ENCODE assay signal across 15 cellular contexts in the genomic region with DNA sequence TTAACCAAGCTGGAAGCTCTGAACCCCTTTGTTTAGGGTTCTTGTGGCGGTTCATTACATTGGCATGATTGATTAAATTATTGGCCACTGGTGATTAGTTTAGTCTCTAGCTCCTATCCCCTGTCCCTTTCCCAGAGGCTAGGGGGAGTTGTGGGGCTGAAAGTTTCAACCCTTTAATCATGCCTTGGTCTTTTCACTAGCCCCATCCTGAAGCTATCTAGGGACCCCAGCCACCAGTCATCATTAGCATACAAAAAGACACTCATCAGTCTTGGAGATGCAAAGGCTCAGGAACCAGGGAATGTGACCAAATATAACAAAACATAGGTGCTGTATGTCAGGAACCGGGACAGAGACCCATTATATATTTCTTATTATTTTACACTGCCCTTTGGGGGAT. TPM values are rescaled to one million over a fixed set of nuclear protein-coding genes. Genes with fewer than 3 reads are reported as not detected.
DNase-seq lines count a peak whose midpoint lies in the region; ATAC-seq, FAIRE-seq and TF ChIP-seq lines count a peak whose summit lies in the region.
"Had no signal": no experiment of that assay in that cellular context is flagged by ENCODE, and none has a peak within 500 bp of the region (broad histone marks: within the 10 kb centered on the region; RNA-seq: fewer than 3 reads in every experiment).

No MANE protein-coding gene starts in this region.

- H3K27me3 ChIP-seq in H9 (ENCODE audit: insufficient read depth, low read length) (no peaks in the 10 kb centered on the region), iPS-20b (ENCODE audit: insufficient read depth, low read length) (no peaks in the 10 kb centered on the region), Karpas-422 (ENCODE audit: low read length) (no peaks in the 10 kb centered on the region)
- H3K27me3 ChIP-seq: BLaER1 treated with 17β-estradiol and CSF1 and Interleukin-3, amounts not matched to agents 10 nM and 100 nM had no signal

- FAIRE-seq in GM12891 (lab: Jason Lieb, UNC): no peak

- peaks cover 8 to 10% of the 10 kb centered on the region in 2 experiments for H3K4me1 Mint-ChIP-seq in H9
- H3K4me1 Mint-ChIP-seq in WTC11: peaks cover 11% of the 10 kb centered on the region
- peaks cover 7% of the 10 kb centered on the region for H3K4me1 Mint-ChIP-seq in activated naive CD8-positive, alpha-beta T cell treated with anti-CD3 and anti-CD28 coated beads for 36 hours
- H3K4me1 Mint-ChIP-seq: B cell had no signal

- H2AFZ ChIP-seq in H9 (ENCODE audit: low read length) (no peak overlapping the region), Karpas-422 (ENCODE audit: low read length) (no peak overlapping the region)
- H2AFZ ChIP-seq: GM23248 had no signal

- H3K4me1 ChIP-seq in H9 (ENCODE audit: insufficient read depth, low read length) (no peaks in the 10 kb centered on the region), iPS-20b (ENCODE audit: insufficient read depth, low read length) (peaks cover 7% of the 10 kb centered on the region; the same call in 1 of the 2 replicates), Karpas-422 (ENCODE audit: low read length) (no peaks in the 10 kb centered on the region)
- H3K4me1 ChIP-seq: HAP-1 had no signal

- H3K4me3 Mint-ChIP-seq in H9 (no peak overlapping the region), WTC11 (no peak overlapping the region)
- H3K4me3 Mint-ChIP-seq in activated naive CD8-positive, alpha-beta T cell treated with anti-CD3 and anti-CD28 coated beads for 36 hours: no peak overlapping the region
- H3K4me3 Mint-ChIP-seq: B cell; CD8-positive, alpha-beta T cell had no signal

- H3K23me2 ChIP-seq in H9 (ENCODE audit: insufficient read length, low read depth, low read length, poor library complexity, severe bottlenecking): no peaks in the 10 kb centered on the region

- H3K79me1 ChIP-seq in H9 (ENCODE audit: insufficient read depth, low read depth, low read length, poor library complexity, severe bottlenecking): no peaks in the 10 kb centered on the region

- H3K23ac ChIP-seq in H9 (ENCODE audit: insufficient read length, low read depth, low read length): no peak overlapping the region

- H3K27ac Mint-ChIP-seq in H9: peak overlapping the region in 1 of 3 experiments; percentile 46; a peak in 1 of 7 replicates
- H3K27ac Mint-ChIP-seq in WTC11: peak overlapping the region; percentile 3; the same call in 1 of the 2 replicates
- no peak overlapping the region for H3K27ac Mint-ChIP-seq in activated naive CD8-positive, alpha-beta T cell treated with anti-CD3 and anti-CD28 coated beads for 36 hours
- H3K27ac Mint-ChIP-seq: B cell; CD8-positive, alpha-beta T cell had no signal

- no peak overlapping the region for H2BK20ac ChIP-seq in H9 (ENCODE audit: low read depth, low read length, poor library complexity, severe bottlenecking)

- no peak overlapping the region for H3K4ac ChIP-seq in H9 (ENCODE audit: low read depth, low read length)

- no peak overlapping the region for H2BK5ac ChIP-seq in H9 (ENCODE audit: insufficient read length, low read length)

- H4K91ac ChIP-seq in H9 (ENCODE audit: insufficient read length, low read depth, low read length): no peak overlapping the region

- no peak overlapping the region for H2BK120ac ChIP-seq in H9 (ENCODE audit: low read depth, low read length, poor library complexity, severe bottlenecking)

- no peak overlapping the region for H3K14ac ChIP-seq in H9 (ENCODE audit: insufficient read depth, low read length)

- WGBS in H9 (ENCODE audit: extremely low coverage, insufficient read length, low lambda C conversion rate): no CpG with 5 or more reads among the region's 2 CpGs

- TF ChIP-seq POLR2A in GM12891 (IDR thresholded peaks at IDR 0.05; ENCODE audit: low read depth, low read length): no peak

- no peak overlapping the region for H4K8ac ChIP-seq in H9 (replicated peaks; ENCODE audit: insufficient read length, low read depth, low read length)

- H2BK15ac ChIP-seq in H9 (ENCODE audit: low read depth, low read length): no peak overlapping the region

- no peaks in the 10 kb centered on the region for H3K79me2 ChIP-seq in H9 (ENCODE audit: insufficient read depth, low read length)
- no peaks in the 10 kb centered on the region for H3K79me2 ChIP-seq in Karpas-422 (ENCODE audit: low read length)

- H3K27ac ChIP-seq in H9 (ENCODE audit: insufficient read length, low read depth, low read length) (no peak overlapping the region), iPS-20b (ENCODE audit: low read length) (no peak overlapping the region), Karpas-422 (ENCODE audit: low read length) (no peak overlapping the region)
- H3K27ac ChIP-seq: BLaER1 treated with 17β-estradiol and CSF1 and Interleukin-3, amounts not matched to agents 10 nM and 100 nM; GM23248; HL-60 had no signal

- H3T11ph ChIP-seq in H9 (ENCODE audit: low read length): no peak overlapping the region

- H3K9me3 ChIP-seq in H9 (ENCODE audit: control insufficient read depth, low read depth, low read length) (no peaks in the 10 kb centered on the region), iPS-20b (ENCODE audit: insufficient read depth, low read depth, low read length) (no peaks in the 10 kb centered on the region), Karpas-422 (ENCODE audit: low read length) (no peaks in the 10 kb centered on the region)
- H3K9me3 ChIP-seq: BLaER1 treated with 17β-estradiol and CSF1 and Interleukin-3, amounts not matched to agents 10 nM and 100 nM; HAP-1 had no signal

- DNase-seq in H9: no peak
- peak; percentile 18 for DNase-seq in WTC11 (ENCODE audit: low spot score)
- no peak for DNase-seq in activated naive CD8-positive, alpha-beta T cell treated with anti-CD3 and anti-CD28 coated beads for 36 hours
- DNase-seq in GM12891 (ENCODE audit: insufficient read length, low spot score): no peak
- DNase-seq in Karpas-422: no peak
- DNase-seq: Calu3; CD8-positive, alpha-beta T cell; DMS79 treated with DMSO at 0.1 percent for 48 hours; GF-D8; GM23248 had no signal

- H3K36me3 ChIP-seq in iPS-20b (ENCODE audit: insufficient read depth, low read depth, low read length): peaks cover 57% of the 10 kb centered on the region
- no peaks in the 10 kb centered on the region for H3K36me3 ChIP-seq in Karpas-422 (ENCODE audit: insufficient read depth, low read length)
- H3K36me3 ChIP-seq: BLaER1 treated with 17β-estradiol and CSF1 and Interleukin-3, amounts not matched to agents 10 nM and 100 nM had no signal

- H2BK12ac ChIP-seq in H9 (ENCODE audit: insufficient read length, low read depth, low read length): no peak overlapping the region

- TF ChIP-seq CTCF in H9 (conservative IDR thresholded peaks at IDR 0.05): 0 out of 3 replicates have a peak, but pooled peaks have one; percentile 13
- TF ChIP-seq CTCF in WTC11 (IDR thresholded peaks at IDR 0.05): no peak

- CTCF ChIA-PET in WTC11 (lab: Charles Lee): interaction anchor here (0.7 to 1.9 kb wide), 5 partner anchors 15 to 116 kb away, joined by 3 to 11 read pairs (median 3); no protein-coding TSS in a partner anchor

- H3K4me2 ChIP-seq in H9 (ENCODE audit: insufficient read depth, insufficient read length, low read length): no peak overlapping the region
- no peak overlapping the region for H3K4me2 ChIP-seq in Karpas-422 (ENCODE audit: low read depth, low read length, poor library complexity, severe bottlenecking)
- H3K4me2 ChIP-seq: BLaER1 treated with 17β-estradiol and CSF1 and Interleukin-3, amounts not matched to agents 10 nM and 100 nM had no signal

- no peak overlapping the region for H4K5ac ChIP-seq in H9 (ENCODE audit: insufficient read length, low read depth, low read length)

- POLR2A ChIA-PET in WTC11 (lab: Charles Lee): interaction anchor here (0.7 kb wide), 1 partner anchor 66 kb away, joined by 3 read pairs; a partner anchor contains a TSS

- H3K18ac ChIP-seq in H9 (ENCODE audit: insufficient read length, low read depth, low read length): no peak overlapping the region

- peak; percentile 90 for ATAC-seq in WTC11
- ATAC-seq: CD8-positive, alpha-beta T cell had no signal

- H3K9ac ChIP-seq in H9 (ENCODE audit: extremely low read depth, insufficient read length, low read length) (no peak overlapping the region), iPS-20b (ENCODE audit: low read depth, low read length) (no peak overlapping the region), Karpas-422 (ENCODE audit: low read length) (no peak overlapping the region)
- H3K9ac ChIP-seq: BLaER1 treated with 17β-estradiol and CSF1 and Interleukin-3, amounts not matched to agents 10 nM and 100 nM; GM23248 had no signal

- H2AK5ac ChIP-seq in H9 (ENCODE audit: insufficient read length, low read length): no peak overlapping the region

- no peak overlapping the region for H3K56ac ChIP-seq in H9 (ENCODE audit: insufficient read length, low read depth, low read length)

- no peaks in the 10 kb centered on the region for H3K27me3 Mint-ChIP-seq in H9 (ENCODE audit: low read depth)
- no peaks in the 10 kb centered on the region for H3K27me3 Mint-ChIP-seq in WTC11 (ENCODE audit: low read depth)
- no peaks in the 10 kb centered on the region for H3K27me3 Mint-ChIP-seq in activated naive CD8-positive, alpha-beta T cell treated with anti-CD3 and anti-CD28 coated beads for 36 hours
- H3K27me3 Mint-ChIP-seq: B cell had no signal

- H3K36me3 Mint-ChIP-seq in H9 (ENCODE audit: insufficient read depth in 1 of 3, low read depth in 3 of 3): peaks cover 8 to 57% (median 37%) of the 10 kb centered on the region in 3 experiments
- peaks cover 29% of the 10 kb centered on the region for H3K36me3 Mint-ChIP-seq in WTC11
- no peaks in the 10 kb centered on the region for H3K36me3 Mint-ChIP-seq in activated naive CD8-positive, alpha-beta T cell treated with anti-CD3 and anti-CD28 coated beads for 36 hours
- H3K36me3 Mint-ChIP-seq: CD8-positive, alpha-beta T cell had no signal

- H3K9me2 ChIP-seq in Karpas-422 (replicated peaks; ENCODE audit: insufficient read depth, low read length): no peaks in the 10 kb centered on the region

- H3K9me3 Mint-ChIP-seq in H9: no peaks in the 10 kb centered on the region
- no peaks in the 10 kb centered on the region for H3K9me3 Mint-ChIP-seq in WTC11
- no peaks in the 10 kb centered on the region for H3K9me3 Mint-ChIP-seq in activated naive CD8-positive, alpha-beta T cell treated with anti-CD3 and anti-CD28 coated beads for 36 hours
- H3K9me3 Mint-ChIP-seq: CD8-positive, alpha-beta T cell had no signal

- H4K20me1 ChIP-seq in H9 (ENCODE audit: control insufficient read depth, insufficient read depth, insufficient read length) (no peaks in the 10 kb centered on the region), Karpas-422 (ENCODE audit: insufficient read depth, low read depth, low read length) (no peaks in the 10 kb centered on the region)
- H4K20me1 ChIP-seq: BLaER1 treated with 17β-estradiol and CSF1 and Interleukin-3, amounts not matched to agents 10 nM and 100 nM had no signal

- H3K4me3 ChIP-seq in iPS-20b (ENCODE audit: low read length): peak overlapping the region; percentile 22; the same call in 1 of the 2 replicates
- no peak overlapping the region for H3K4me3 ChIP-seq in Karpas-422 (ENCODE audit: low read length)
- H3K4me3 ChIP-seq: BLaER1 treated with 17β-estradiol and CSF1 and Interleukin-3, amounts not matched to agents 10 nM and 100 nM; GM23248; HAP-1 had no signal

RNA-seq across cellular contexts. Expression of a gene that starts 34.7 kb away (rescaled TPM):
- total RNA-seq in H9 (2021) (48.9 and 53.3 TPM in 2 replicates), WTC11 (2021) (50.0 to 56.0 TPM (median 50.3 TPM) in 3 replicates)
- 10 to 100 TPM; 25.2 to 27.7 TPM for total RNA-seq in activated naive CD8-positive, alpha-beta T cell treated with anti-CD3 and anti-CD28 coated beads for 36 hours
- 2.6 TPM for polyA plus RNA-seq in GM12891 (2012; ENCODE audit: low read depth, missing spikeins)
- 28.3 and 40.4 TPM in 2 replicates for total RNA-seq in Karpas-422 (2014; rRNA removed; shearing (Covaris generic); ENCODE audit: low replicate concordance)

RNA-seq across cellular contexts. Expression of a gene that starts 37.1 kb away (rescaled TPM):
- total RNA-seq in H9 (2021) (6.2 and 6.5 TPM in 2 replicates), WTC11 (2021) (7.7 to 8.6 TPM (median 7.9 TPM) in 3 replicates)
- total RNA-seq in activated naive CD8-positive, alpha-beta T cell treated with anti-CD3 and anti-CD28 coated beads for 36 hours: 1 to 10 TPM; 2.3 to 2.9 TPM
- 0.35 TPM for polyA plus RNA-seq in GM12891 (2012; ENCODE audit: low read depth, missing spikeins)
- not detected in 2 replicates for total RNA-seq in Karpas-422 (2014; rRNA removed; shearing (Covaris generic); ENCODE audit: low replicate concordance)
